8 cellular contexts compared by ENCODE assay signal in genomic region chr1:40421694-40422384, GRCh38. TPM values are rescaled to one million over a fixed set of nuclear protein-coding genes. Genes with fewer than 3 reads are reported as not detected.
DNase-seq lines count a peak whose midpoint lies in the region; ATAC-seq and TF ChIP-seq lines count a peak whose summit lies in the region.

No MANE protein-coding gene starts in this region.

- no peak for TF ChIP-seq CTCF in Peyer's patch (IDR thresholded peaks at IDR 0.05)

- ATAC-seq in activated T-cell treated with anti-CD3 and anti-CD28 coated beads, Interleukin-2, amount 50 U/mL, for 72 hours (replicated peaks in 1 of 2) = no peak
- ATAC-seq in GM18867 (IDR thresholded peaks at IDR 0.05; ENCODE audit: unreplicated experiment) = no peak

- peaks cover 10% of the 10 kb centered on the region for H3K4me1 Mint-ChIP-seq in activated T-cell treated with anti-CD3 and anti-CD28 coated beads, Interleukin-2, amount 50 U/mL, for 72 hours (ENCODE audit: low read depth)

- no peaks in the 10 kb centered on the region for H3K27me3 Mint-ChIP-seq in activated T-cell treated with anti-CD3 and anti-CD28 coated beads, Interleukin-2, amount 50 U/mL, for 72 hours (ENCODE audit: low read depth)

- H3K9me3 Mint-ChIP-seq in activated T-cell treated with anti-CD3 and anti-CD28 coated beads, Interleukin-2, amount 50 U/mL, for 72 hours = no peaks in the 10 kb centered on the region

- H3K4me3 Mint-ChIP-seq in activated T-cell treated with anti-CD3 and anti-CD28 coated beads, Interleukin-2, amount 50 U/mL, for 72 hours = no peak overlapping the region

- H3K4me1 ChIP-seq in Peyer's patch = no peaks in the 10 kb centered on the region

- H3K27me3 ChIP-seq in Peyer's patch = no peaks in the 10 kb centered on the region

- H3K27ac ChIP-seq in temporal lobe (ENCODE audit: low read depth, low read length) = peak overlapping the region; percentile 23
- H3K27ac ChIP-seq in Peyer's patch = peak overlapping the region in 1 of 4 donors; percentile 13

- H3K36me3 Mint-ChIP-seq in activated T-cell treated with anti-CD3 and anti-CD28 coated beads, Interleukin-2, amount 50 U/mL, for 72 hours (ENCODE audit: insufficient read depth in 2 of 2) = peaks cover 39 to 68% of the 10 kb centered on the region in 2 donors

- H3K4me3 ChIP-seq in Peyer's patch = no peak overlapping the region

- H3K27ac Mint-ChIP-seq in activated T-cell treated with anti-CD3 and anti-CD28 coated beads, Interleukin-2, amount 50 U/mL, for 72 hours = peak overlapping the region; percentile 74

- no peak for DNase-seq in activated T-cell treated with anti-CD3 and anti-CD28 coated beads, Interleukin-2, amount 50 U/mL, for 72 hours
- DNase-seq in activated T-cell treated with anti-CD3 and anti-CD28 coated beads, Interleukin-2, amount 50 U/mL, for 48 hours = no peak
- peak; percentile 61 for DNase-seq in SHP77 treated with DMSO at 0.1 percent for 48 hours (lab: John Stamatoyannopoulos, UW)
- DNase-seq in globus pallidus (ENCODE audit: low spot score) = peak; percentile 80
- DNase-seq in stimulated activated naive CD4-positive, alpha-beta T cell (lab: John Stamatoyannopoulos, UW) = no peak
- DNase-seq in Peyer's patch = no peak

- no peaks in the 10 kb centered on the region for H3K9me3 ChIP-seq in Peyer's patch

- TF ChIP-seq POLR2A in Peyer's patch (IDR thresholded peaks at IDR 0.05) = no peak

- H3K36me3 ChIP-seq in Peyer's patch = peaks cover 0 to 56% (median 0%) of the 10 kb centered on the region in 3 donors

RNA-seq across cellular contexts. Expression of gene ZFP69B, which starts 28.4 kb away (rescaled TPM):
- total RNA-seq in activated T-cell treated with anti-CD3 and anti-CD28 coated beads, Interleukin-2, amount 50 U/mL, for 72 hours = 1 to 10 TPM; 7.4 to 7.9 TPM
- total RNA-seq in temporal lobe = 18.9 TPM
- 1 to 10 TPM in 3 of 4 donors, under 1 TPM in 1; 0.88 to 5.8 (median 2.3) TPM for total RNA-seq in Peyer's patch

RNA-seq across cellular contexts. Expression of gene SMAP2, which starts 48.3 kb away (rescaled TPM):
- total RNA-seq in activated T-cell treated with anti-CD3 and anti-CD28 coated beads, Interleukin-2, amount 50 U/mL, for 72 hours = 100 to 1,000 TPM; 487 to 586 TPM
- total RNA-seq in temporal lobe (27.3 TPM), Peyer's patch (100 to 1,000 TPM in 1 of 4 donors, 10 to 100 TPM in 3; 24.7 to 170 (median 33.7) TPM)

RNA-seq across cellular contexts. Expression of gene ZFP69, which starts 55.3 kb away (rescaled TPM):
- 1 to 10 TPM; 4.0 to 8.4 TPM for total RNA-seq in activated T-cell treated with anti-CD3 and anti-CD28 coated beads, Interleukin-2, amount 50 U/mL, for 72 hours
- 12.5 TPM for total RNA-seq in temporal lobe
- 1 to 10 TPM; 1.2 to 8.3 (median 2.7) TPM for total RNA-seq in Peyer's patch

Comparison
In these comparisons a context has a peak if more than half of its experiments do, and no peak if none do; other contexts are left out.
1. DNase-seq: peak in SHP77 treated with DMSO at 0.1 percent for 48 hours (single experiment) and globus pallidus (single experiment); none in activated T-cell treated with anti-CD3 and anti-CD28 coated beads, Interleukin-2, amount 50 U/mL, for 72 hours (0 of 2), activated T-cell treated with anti-CD3 and anti-CD28 coated beads, Interleukin-2, amount 50 U/mL, for 48 hours (0 of 2), stimulated activated naive CD4-positive, alpha-beta T cell (0 of 6) and Peyer's patch (0 of 3).